8 cellular contexts compared by ENCODE assay signal in the genomic region with DNA sequence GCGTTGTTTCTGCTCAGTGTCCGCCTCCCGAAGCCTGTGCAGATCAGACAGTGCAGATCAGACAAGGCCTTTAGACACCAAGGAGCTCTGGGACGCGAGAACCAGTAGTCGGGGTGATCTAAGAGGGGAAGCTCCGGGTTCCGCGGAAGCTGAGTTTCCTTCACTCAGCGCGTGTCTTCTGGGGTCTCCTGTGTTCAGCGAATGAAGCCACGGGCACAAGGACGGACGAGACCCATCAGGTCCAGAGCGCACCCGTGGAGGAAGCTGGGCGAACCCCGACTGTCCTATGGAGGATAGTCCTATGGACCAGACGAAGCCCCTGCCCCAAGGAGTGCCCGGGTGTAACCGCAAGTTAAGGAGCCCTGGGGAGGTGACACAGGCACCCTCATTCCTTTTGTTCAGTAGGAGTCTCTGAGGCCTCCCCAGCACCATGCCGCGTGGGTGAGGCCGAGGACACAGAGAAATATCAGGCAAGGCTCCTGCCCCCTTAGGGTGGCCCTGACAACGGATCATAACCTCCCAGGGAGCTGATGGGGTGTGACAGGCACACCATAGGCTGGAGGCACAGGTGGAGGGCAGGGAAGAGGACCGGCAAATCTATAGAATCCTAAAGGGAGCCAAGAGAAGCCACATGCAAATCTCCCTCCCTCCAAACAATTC. TPM values are rescaled to one million over a fixed set of nuclear protein-coding genes. Genes with fewer than 3 reads are reported as not detected.
DNase-seq lines count a peak whose midpoint lies in the region; ATAC-seq and TF ChIP-seq lines count a peak whose summit lies in the region.

No MANE protein-coding gene starts in this region.

- intact Hi-C loops in breast epithelium (cut with DNase I; ENCODE audit: low total_unique reads), result loop anchor here (5.0 kb wide), 1 partner anchor 867 kb away; no protein-coding TSS in a partner anchor
- intact Hi-C loops in right lobe of liver (cut with DNase I), result no loop called here

- WGBS in right lobe of liver (ENCODE audit: insufficient coverage, low coverage, low lambda C conversion rate, missing lambda C conversion rate), result 31% methylated on average over 3 of the region's 27 CpGs

- H3K9me3 ChIP-seq in breast epithelium (no peaks in the 10 kb centered on the region), right lobe of liver (no peaks in the 10 kb centered on the region)

- peaks cover 7% of the 10 kb centered on the region for H3K9me3 Mint-ChIP-seq in HFFc6

- peak overlapping the region; percentile 77 to 89 (median 85) for H3K4me3 ChIP-seq in breast epithelium
- peak overlapping the region; percentile 89 to 96 (median 89) for H3K4me3 ChIP-seq in right lobe of liver

- peaks cover 8% of the 10 kb centered on the region for H3K27me3 Mint-ChIP-seq in HFFc6 (ENCODE audit: insufficient read depth)

- H3K27me3 ChIP-seq in breast epithelium (no peaks in the 10 kb centered on the region), right lobe of liver (no peaks in the 10 kb centered on the region)

- DNase-seq in DMS53 (lab: John Stamatoyannopoulos, UW), result peak; percentile 89
- DNase-seq in HFFc6, result no peak
- DNase-seq in OCI-M1 (lab: John Stamatoyannopoulos, UW), result peak; percentile 64
- no peak for DNase-seq in breast epithelium (ENCODE audit: low spot score in 2 of 2)
- DNase-seq in right lobe of liver, result peak in 1 of 3 donors; percentile 65
- DNase-seq in substantia nigra (lab: John Stamatoyannopoulos, UW), result peak in 18 of 49 donors; percentile 13 to 61 (median 38)
- no peak for DNase-seq in KBM-7
- no peak for DNase-seq in SKM-1 (lab: John Stamatoyannopoulos, UW; ENCODE audit: unreplicated experiment)

- H3K27ac Mint-ChIP-seq in HFFc6, result peak overlapping the region; percentile 95

- peaks cover 29% of the 10 kb centered on the region for H3K4me1 Mint-ChIP-seq in HFFc6 (ENCODE audit: low read depth)

- H3K36me3 ChIP-seq in breast epithelium (no peaks in the 10 kb centered on the region), right lobe of liver (peaks cover 0 to 28% (median 11%) of the 10 kb centered on the region in 4 donors)

- TF ChIP-seq POLR2A in breast epithelium (IDR thresholded peaks at IDR 0.05), result no peak
- no peak for TF ChIP-seq POLR2A in right lobe of liver (IDR thresholded peaks at IDR 0.05)

- in situ Hi-C loops in KBM-7 (cut with MboI; ENCODE audit: low pct_unique_long_range_greater_than_20kb, low sequenced_read_pairs), result no loop called here

- TF ChIP-seq CTCF in HFFc6 (IDR thresholded peaks at IDR 0.05) (no peak), breast epithelium (IDR thresholded peaks at IDR 0.05) (no peak), right lobe of liver (IDR thresholded peaks at IDR 0.05) (no peak)

- H3K36me3 Mint-ChIP-seq in HFFc6 (ENCODE audit: low read depth), result peaks cover 32% of the 10 kb centered on the region

- H3K4me3 Mint-ChIP-seq in HFFc6, result peak overlapping the region; percentile 99

- H3K27ac ChIP-seq in breast epithelium (peak overlapping the region; percentile 91 to 96), right lobe of liver (peak overlapping the region; percentile 89 to 92 (median 90)), substantia nigra (ENCODE audit: low read depth, low read length, poor library complexity, severe bottlenecking) (peak overlapping the region; percentile 96)

- ATAC-seq in right lobe of liver, result peak; percentile 0 to 1 (median 1)

- H3K4me1 ChIP-seq in breast epithelium, result peaks cover 18 to 25% of the 10 kb centered on the region in 2 donors
- peaks cover 0 to 34% (median 15%) of the 10 kb centered on the region in 4 donors for H3K4me1 ChIP-seq in right lobe of liver

RNA-seq across cellular contexts. Expression of a gene that starts 0.6 kb away (rescaled TPM):
- total RNA-seq in HFFc6 (2021; fragmentation: NEBNext Ultra II Directional; extraction: Animal tissue kit (Norgen Biotek cat#: 25700)), result 1 to 10 TPM in 2 of 6 experiments, under 1 TPM in 4; 0.26 to 2.4 (median 0.64) TPM
- 10 to 100 TPM in 1 of 3 donors, 1 to 10 TPM in 2; 4.5 to 12.7 (median 9.8) TPM for total RNA-seq in breast epithelium
- 10 to 100 TPM; 10.8 to 19.7 (median 14.8) TPM for total RNA-seq in right lobe of liver

RNA-seq across cellular contexts. Expression of a gene that starts 1.0 kb away (rescaled TPM):
- total RNA-seq in HFFc6 (2021; fragmentation: NEBNext Ultra II Directional; extraction: Animal tissue kit (Norgen Biotek cat#: 25700)), result 1,000 to 10,000 TPM; 2,082 to 2,537 (median 2,362) TPM
- total RNA-seq in breast epithelium (100 to 1,000 TPM; 462 to 673 (median 471) TPM), right lobe of liver (100 to 1,000 TPM; 305 to 530 (median 455) TPM)

RNA-seq across cellular contexts. Expression of a gene that starts 8.1 kb away (rescaled TPM):
- 1 to 10 TPM in 1 of 6 experiments, under 1 TPM in 2, not detected in 3; 0.33 to 1.1 (median 0.61) TPM for total RNA-seq in HFFc6 (2021; fragmentation: NEBNext Ultra II Directional; extraction: Animal tissue kit (Norgen Biotek cat#: 25700))
- not detected for total RNA-seq in breast epithelium
- total RNA-seq in right lobe of liver, result not detected

RNA-seq across cellular contexts. Expression of a gene that starts 14.4 kb away (rescaled TPM):
- total RNA-seq in HFFc6 (2021; fragmentation: NEBNext Ultra II Directional; extraction: Animal tissue kit (Norgen Biotek cat#: 25700)), result 10 to 100 TPM; 22.2 to 43.4 (median 36.1) TPM
- 1 to 10 TPM in 1 of 3 donors, under 1 TPM in 1, not detected in 1; 0.29 to 1.3 TPM for total RNA-seq in breast epithelium
- not detected for total RNA-seq in right lobe of liver

RNA-seq across cellular contexts. Expression of a gene that starts 21.6 kb away (rescaled TPM):
- total RNA-seq in HFFc6 (2021; fragmentation: NEBNext Ultra II Directional; extraction: Animal tissue kit (Norgen Biotek cat#: 25700)), result under 1 TPM in 1 of 6 experiments, not detected in 5; 0.05 TPM
- not detected for total RNA-seq in breast epithelium
- total RNA-seq in right lobe of liver, result not detected

Comparison
In these comparisons a context has a peak if more than half of its experiments do, and no peak if none do; other contexts are left out.
1. DNase-seq: peak in DMS53 (single experiment) and OCI-M1 (single experiment); none in HFFc6 (single experiment), breast epithelium (0 of 2), KBM-7 (single experiment) and SKM-1 (single experiment).
2. Peak in every context shown above with its lines, with median percentiles within 50 percentile points of each other: H3K27ac ChIP-seq.